ENCODE assay signal across 9 cellular contexts in genomic region chr10:3886666-3887251, GRCh38.
DNase-seq lines count a peak whose midpoint lies in the region; ATAC-seq, FAIRE-seq and TF ChIP-seq lines count a peak whose summit lies in the region.
"Had no signal": no experiment of that assay in that cellular context is flagged by ENCODE, and none has a peak within 500 bp of the region (broad histone marks: within the 10 kb centered on the region; RNA-seq: fewer than 3 reads in every experiment).

No MANE protein-coding gene starts in this region.

- TF ChIP-seq CTCF in astrocyte (IDR thresholded peaks at IDR 0.05; ENCODE audit: insufficient read depth, low read depth, low read length) (no peak), suprapubic skin (IDR thresholded peaks at IDR 0.05) (no peak)

- H2AFZ ChIP-seq in astrocyte (ENCODE audit: low read depth, low read length) = no peak overlapping the region

- no peaks in the 10 kb centered on the region for H3K36me3 Mint-ChIP-seq in astrocyte (ENCODE audit: low read depth, unreplicated experiment)

- no peaks in the 10 kb centered on the region for H3K27me3 Mint-ChIP-seq in astrocyte (ENCODE audit: low read depth, unreplicated experiment)

- WGBS in suprapubic skin = 28% methylated on average over 11 of the region's 11 CpGs

- TF ChIP-seq POLR2A in suprapubic skin (IDR thresholded peaks at IDR 0.05) = no peak

- H3K9me3 Mint-ChIP-seq in astrocyte (ENCODE audit: unreplicated experiment) = peaks cover 4% of the 10 kb centered on the region

- no peak for ATAC-seq in GM21723 (IDR thresholded peaks at IDR 0.05; ENCODE audit: unreplicated experiment)

- peak overlapping the region; percentile 14 for H3K4me3 ChIP-seq in astrocyte (ENCODE audit: insufficient read depth, low read depth, low read length)
- H3K4me3 ChIP-seq in suprapubic skin = no peak overlapping the region

- DNase-seq in DMS53 (lab: John Stamatoyannopoulos, UW) (peak; percentile 59), DMS53 treated with DMSO at 0.1 percent for 48 hours (lab: John Stamatoyannopoulos, UW; ENCODE audit: unreplicated experiment) (no peak), astrocyte (ENCODE audit: low read depth) (peak; percentile 97), kidney glomerular epithelial cell (lab: John Stamatoyannopoulos, UW) (peak; percentile 96), suprapubic skin (ENCODE audit: low spot score in 2 of 2) (no peak), DMS153 treated with DMSO at 0.1 percent for 48 hours (lab: John Stamatoyannopoulos, UW; ENCODE audit: unreplicated experiment) (no peak), cerebellar nuclear complex (lab: John Stamatoyannopoulos, UW) (no peak)

- peak overlapping the region; percentile 88 for H3K9ac ChIP-seq in astrocyte (ENCODE audit: low read length)

- no peaks in the 10 kb centered on the region for H3K79me2 ChIP-seq in astrocyte (ENCODE audit: insufficient read depth, low read length)

- H3K4me3 Mint-ChIP-seq in astrocyte (ENCODE audit: unreplicated experiment) = peak overlapping the region; percentile 52

- peak; percentile 57 for TF ChIP-seq EP300 in suprapubic skin (IDR thresholded peaks at IDR 0.05)

- H3K4me2 ChIP-seq in astrocyte (ENCODE audit: low read length) = peak overlapping the region; percentile 67

- H4K20me1 ChIP-seq in astrocyte (ENCODE audit: insufficient read depth, low read length) = no peaks in the 10 kb centered on the region

- H3K36me3 ChIP-seq in astrocyte (ENCODE audit: insufficient read depth, low read length) (no peaks in the 10 kb centered on the region), suprapubic skin (no peaks in the 10 kb centered on the region)

- H3K27ac ChIP-seq in astrocyte (ENCODE audit: low read depth, low read length) (peak overlapping the region; percentile 99), suprapubic skin (peak overlapping the region; percentile 74)
- H3K27ac ChIP-seq: 22Rv1 had no signal

- peaks cover 48% of the 10 kb centered on the region for H3K4me1 ChIP-seq in astrocyte (ENCODE audit: insufficient read depth, low read length)
- H3K4me1 ChIP-seq in suprapubic skin = peaks cover 23% of the 10 kb centered on the region

- peak; percentile 93 for FAIRE-seq in astrocyte (lab: Jason Lieb, UNC)

- no peaks in the 10 kb centered on the region for H3K9me3 ChIP-seq in astrocyte (ENCODE audit: insufficient read depth, low read depth, low read length)
- no peaks in the 10 kb centered on the region for H3K9me3 ChIP-seq in suprapubic skin

- H3K27me3 ChIP-seq in astrocyte (ENCODE audit: insufficient read depth, low read length) (no peaks in the 10 kb centered on the region), suprapubic skin (no peaks in the 10 kb centered on the region)

- H3K4me1 Mint-ChIP-seq in astrocyte (ENCODE audit: low read depth, unreplicated experiment) = peaks cover 54% of the 10 kb centered on the region

- peak overlapping the region; percentile 99 for H3K27ac Mint-ChIP-seq in astrocyte (ENCODE audit: unreplicated experiment)

Comparison
In these comparisons a context has a peak if more than half of its experiments do, and no peak if none do; other contexts are left out.
1. DNase-seq: peak in DMS53 (single experiment), astrocyte (single experiment) and kidney glomerular epithelial cell (single experiment); none in DMS53 treated with DMSO at 0.1 percent for 48 hours (single experiment), suprapubic skin (0 of 2), DMS153 treated with DMSO at 0.1 percent for 48 hours (single experiment) and cerebellar nuclear complex (0 of 2).